Comparison of ENCODE assay signal across 1 cellular context in the genomic region with DNA sequence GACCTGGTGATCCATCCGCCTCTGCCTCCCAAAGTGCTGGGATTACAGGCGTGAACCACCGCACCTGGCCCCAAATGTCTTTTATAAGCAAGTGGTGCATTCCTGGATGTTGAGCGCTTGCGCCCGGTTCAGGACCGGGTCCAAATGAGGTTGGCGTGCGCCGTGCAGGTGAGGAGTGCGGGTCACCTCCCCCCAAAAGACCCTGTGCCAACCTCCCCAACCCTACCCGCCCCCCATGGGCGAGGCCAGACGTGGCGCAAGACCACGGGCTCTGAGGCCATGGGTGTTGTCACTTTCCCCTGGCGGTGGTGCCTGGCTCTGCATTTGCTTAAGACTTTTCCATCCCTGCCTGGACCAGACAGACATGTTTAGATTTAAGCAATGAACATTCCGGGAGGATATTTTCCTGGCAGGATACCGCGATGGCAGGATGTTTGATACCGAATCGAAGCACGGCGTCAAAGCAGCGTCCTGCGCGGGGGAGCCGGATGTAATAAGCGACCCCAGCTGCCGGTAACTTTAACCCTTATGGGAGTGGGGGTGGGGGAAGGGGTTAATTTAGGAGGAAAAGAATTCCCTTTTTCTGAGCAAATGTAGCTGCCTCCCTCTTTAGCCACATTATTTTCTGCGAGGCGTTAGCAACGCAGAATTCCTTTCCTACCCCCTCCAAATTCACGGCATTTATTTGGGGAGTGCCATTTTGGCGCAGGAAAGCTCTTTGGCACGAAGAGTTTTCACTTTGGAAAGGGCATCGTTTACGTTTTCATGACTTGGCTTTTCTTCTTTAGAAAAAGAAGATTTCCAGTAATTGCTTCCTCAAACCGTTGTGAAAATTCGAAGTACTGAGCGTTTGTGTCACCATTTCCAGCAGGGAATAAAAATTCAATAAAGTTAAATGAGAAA.
A peak's percentile ranks its signal among the peaks of the same experiment; 100 is the strongest.
TF ChIP-seq lines count a peak whose summit lies in the region.

No MANE protein-coding gene starts in this region.

TF ChIP-seq in K562, 482 proteins besides CTCF, POLR2A, EP300 and RAD21 (continued from another document and continues in another):
- TF ChIP-seq TAF15 (IDR thresholded peaks at IDR 0.05; ENCODE audit: low read depth, low read length) = no peak
- TF ChIP-seq CHAMP1 (IDR thresholded peaks at IDR 0.05) = no peak
- TF ChIP-seq MXD1 (CRISPR knock-in tag; IDR thresholded peaks at IDR 0.05; ENCODE audit: borderline replicate concordance, poor library complexity, severe bottlenecking) = no peak
- no peak for TF ChIP-seq SUPT5H (IDR thresholded peaks at IDR 0.05)
- TF ChIP-seq TOE1 (IDR thresholded peaks at IDR 0.05; ENCODE audit: borderline replicate concordance) = peak; percentile 25; the same call in 1 of the 2 replicates
- no peak for TF ChIP-seq TOE1 (CRISPR knock-in tag; IDR thresholded peaks at IDR 0.05; ENCODE audit: borderline replicate concordance, low read depth)
- no peak for TF ChIP-seq PPARD (CRISPR knock-in tag; IDR thresholded peaks at IDR 0.05)
- no peak for TF ChIP-seq MCM7 (IDR thresholded peaks at IDR 0.05)
- no peak for TF ChIP-seq SREBF1 (IDR thresholded peaks at IDR 0.05; ENCODE audit: borderline replicate concordance, low read depth, low read length)
- no peak for TF ChIP-seq SRF (CRISPR knock-in tag; IDR thresholded peaks at IDR 0.05)
- TF ChIP-seq ZNF143 (CRISPR knock-in tag; IDR thresholded peaks at IDR 0.05) = no peak
- TF ChIP-seq ARID2 (IDR thresholded peaks at IDR 0.05) = no peak
- peak; percentile 23; the same call in 1 of the 2 replicates for TF ChIP-seq HCFC1 (IDR thresholded peaks at IDR 0.05; ENCODE audit: low read depth, low read length)
- TF ChIP-seq GATA2 (CRISPR knock-in tag; IDR thresholded peaks at IDR 0.05) = no peak
- TF ChIP-seq CXXC5 (CRISPR knock-in tag; IDR thresholded peaks at IDR 0.05) = peak; percentile 16
- TF ChIP-seq DMBX1 (CRISPR knock-in tag; IDR thresholded peaks at IDR 0.05; ENCODE audit: borderline replicate concordance) = no peak
- TF ChIP-seq SMAD1 (IDR thresholded peaks at IDR 0.05; ENCODE audit: low read depth, low read length, partially characterized antibody) = no peak
- TF ChIP-seq E4F1 (CRISPR knock-in tag; IDR thresholded peaks at IDR 0.05; ENCODE audit: borderline replicate concordance) = no peak
- no peak for TF ChIP-seq DNMT1 (IDR thresholded peaks at IDR 0.05)
- TF ChIP-seq TGIF2 (CRISPR knock-in tag; IDR thresholded peaks at IDR 0.05) = no peak
- TF ChIP-seq ZBTB9 (CRISPR knock-in tag; IDR thresholded peaks at IDR 0.05) = peak; percentile 87
- TF ChIP-seq POLR2G (IDR thresholded peaks at IDR 0.05; ENCODE audit: low read depth, low read length) = peak; percentile 69
- TF ChIP-seq NFE2L1 (tag; IDR thresholded peaks at IDR 0.05; ENCODE audit: borderline replicate concordance, low read depth) = no peak
- peak; percentile 37 for TF ChIP-seq TFAP4 (CRISPR knock-in tag; IDR thresholded peaks at IDR 0.05; ENCODE audit: borderline replicate concordance)
- TF ChIP-seq ZNF76 (CRISPR knock-in tag; IDR thresholded peaks at IDR 0.05; ENCODE audit: borderline replicate concordance) = no peak
- peak; percentile 75; the same call in 1 of the 2 replicates for TF ChIP-seq MYC (IDR thresholded peaks at IDR 0.05; ENCODE audit: low read depth, low read length)
- no peak for TF ChIP-seq MYC (CRISPR knock-in tag; IDR thresholded peaks at IDR 0.05; ENCODE audit: borderline replicate concordance, low read depth)
- no peak for TF ChIP-seq SAP30 (IDR thresholded peaks at IDR 0.05; ENCODE audit: borderline replicate concordance, insufficient read depth, low read depth, low read length, poor library complexity, severe bottlenecking)
- TF ChIP-seq ZNF175 (CRISPR knock-in tag; IDR thresholded peaks at IDR 0.05; ENCODE audit: low read depth) = no peak
- TF ChIP-seq, protein P1, sequence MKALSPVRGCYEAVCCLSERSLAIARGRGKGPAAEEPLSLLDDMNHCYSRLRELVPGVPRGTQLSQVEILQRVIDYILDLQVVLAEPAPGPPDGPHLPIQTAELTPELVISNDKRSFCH (CRISPR knock-in tag; IDR thresholded peaks at IDR 0.05) = no peak
- TF ChIP-seq, protein P1 (tag; IDR thresholded peaks at IDR 0.05) = no peak
- peak; percentile 59; the same call in 1 of the 2 replicates for TF ChIP-seq GABPB1 (CRISPR knock-in tag; IDR thresholded peaks at IDR 0.05)
- TF ChIP-seq RBM14 (IDR thresholded peaks at IDR 0.05; ENCODE audit: borderline replicate concordance, insufficient read depth, low read depth, low read length) = no peak
- no peak for TF ChIP-seq ATF1 (CRISPR knock-in tag; IDR thresholded peaks at IDR 0.05)
- TF ChIP-seq ATF1 (tag; IDR thresholded peaks at IDR 0.05) = peak; percentile 10
- 0 out of 2 replicates have a peak, but pooled peaks have one; percentile 6 for TF ChIP-seq MTA2 (IDR thresholded peaks at IDR 0.05; ENCODE audit: low read depth)
- peak; percentile 48 for TF ChIP-seq CREB1 (IDR thresholded peaks at IDR 0.05)
- TF ChIP-seq CREB1 (CRISPR knock-in tag; IDR thresholded peaks at IDR 0.05) = peak; percentile 52; the same call in 1 of the 2 replicates
- no peak for TF ChIP-seq ZNF212 (CRISPR knock-in tag; IDR thresholded peaks at IDR 0.05)
- TF ChIP-seq RBM25 (IDR thresholded peaks at IDR 0.05; ENCODE audit: low read depth, low read length, severe bottlenecking) = no peak
- peak; percentile 59; the same call in 1 of the 2 replicates for TF ChIP-seq L3MBTL2 (IDR thresholded peaks at IDR 0.05)
- TF ChIP-seq ETV6 (IDR thresholded peaks at IDR 0.05; ENCODE audit: borderline replicate concordance in 1 of 2, low read depth in 2 of 2, low read length in 1 of 2) = no peak
- no peak for TF ChIP-seq ETV6 (CRISPR knock-in tag; IDR thresholded peaks at IDR 0.05; ENCODE audit: borderline replicate concordance)
- no peak for TF ChIP-seq SLC30A9 (CRISPR knock-in tag; IDR thresholded peaks at IDR 0.05)
- TF ChIP-seq RBFOX2 (IDR thresholded peaks at IDR 0.05; ENCODE audit: low read depth, low read length) = no peak
- no peak for TF ChIP-seq LEF1 (IDR thresholded peaks at IDR 0.05)
- no peak for TF ChIP-seq PCBP2 (IDR thresholded peaks at IDR 0.05; ENCODE audit: low read depth, low read length, poor library complexity, severe bottlenecking)
- TF ChIP-seq HMG20B (CRISPR knock-in tag; IDR thresholded peaks at IDR 0.05) = no peak
- 0 out of 2 replicates have a peak, but pooled peaks have one; percentile 59 for TF ChIP-seq HNRNPUL1 (IDR thresholded peaks at IDR 0.05; ENCODE audit: low read length)
- TF ChIP-seq XRCC3 (IDR thresholded peaks at IDR 0.05) = no peak
- no peak for TF ChIP-seq ZNF444 (CRISPR knock-in tag; IDR thresholded peaks at IDR 0.05)
- TF ChIP-seq MED1 (CRISPR knock-in tag; IDR thresholded peaks at IDR 0.05; ENCODE audit: borderline replicate concordance) = 0 out of 2 replicates have a peak, but pooled peaks have one; percentile 46
- TF ChIP-seq MTA1 (IDR thresholded peaks at IDR 0.05; ENCODE audit: borderline replicate concordance) = 0 out of 2 replicates have a peak, but pooled peaks have one; percentile 31
- TF ChIP-seq MTA3 (IDR thresholded peaks at IDR 0.05; ENCODE audit: borderline replicate concordance) = peak; percentile 64; the same call in 1 of the 2 replicates
- TF ChIP-seq, protein P2, sequence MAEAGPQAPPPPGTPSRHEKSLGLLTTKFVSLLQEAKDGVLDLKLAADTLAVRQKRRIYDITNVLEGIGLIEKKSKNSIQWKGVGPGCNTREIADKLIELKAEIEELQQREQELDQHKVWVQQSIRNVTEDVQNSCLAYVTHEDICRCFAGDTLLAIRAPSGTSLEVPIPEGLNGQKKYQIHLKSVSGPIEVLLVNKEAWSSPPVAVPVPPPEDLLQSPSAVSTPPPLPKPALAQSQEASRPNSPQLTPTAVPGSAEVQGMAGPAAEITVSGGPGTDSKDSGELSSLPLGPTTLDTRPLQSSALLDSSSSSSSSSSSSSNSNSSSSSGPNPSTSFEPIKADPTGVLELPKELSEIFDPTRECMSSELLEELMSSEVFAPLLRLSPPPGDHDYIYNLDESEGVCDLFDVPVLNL (CRISPR knock-in tag; IDR thresholded peaks at IDR 0.05; ENCODE audit: low read depth) = peak; percentile 36; the same call in 1 of the 2 replicates
- TF ChIP-seq MYNN (IDR thresholded peaks at IDR 0.05) = peak; percentile 88; the same call in 1 of the 2 replicates
- TF ChIP-seq MYNN (CRISPR knock-in tag; IDR thresholded peaks at IDR 0.05) = no peak
- no peak for TF ChIP-seq FUS (optimal IDR thresholded peaks at IDR 0.05; ENCODE audit: low read depth, low read length)
- no peak for TF ChIP-seq CBX5 (IDR thresholded peaks at IDR 0.05; ENCODE audit: borderline replicate concordance, low read depth)
- no peak; the same call in 1 of the 2 replicates for TF ChIP-seq RAD51 (IDR thresholded peaks at IDR 0.05; ENCODE audit: borderline replicate concordance, low read depth)
- TF ChIP-seq CHD1 (IDR thresholded peaks at IDR 0.05; ENCODE audit: low read length) = peak; percentile 27
